In genomic region chr9:136949239-136949816, GRCh38 we compare ENCODE assay signal across 8 cellular contexts. TPM values are rescaled to one million over a fixed set of nuclear protein-coding genes. Genes with fewer than 3 reads are reported as not detected.
DNase-seq lines count a peak whose midpoint lies in the region; ATAC-seq and TF ChIP-seq lines count a peak whose summit lies in the region.

No MANE protein-coding gene starts in this region.

- peak overlapping the region; percentile 45; the same call in 1 of the 2 replicates for H3K4me3 ChIP-seq in GM08714 (ENCODE audit: low read length)
- peak overlapping the region; percentile 51 for H3K4me3 ChIP-seq in RWPE2 (ENCODE audit: severe bottlenecking)
- H3K4me3 ChIP-seq in fibroblast of mammary gland (ENCODE audit: control insufficient read depth, low read depth, low read length), result peak overlapping the region; percentile 40

- H3K27me3 ChIP-seq in RWPE2 (ENCODE audit: insufficient read depth, poor library complexity, severe bottlenecking), result no peaks in the 10 kb centered on the region

- H3K27ac ChIP-seq in RWPE2 (ENCODE audit: poor library complexity, severe bottlenecking), result peak overlapping the region; percentile 58

- H3K4me1 Mint-ChIP-seq in progenitor cell of endocrine pancreas (ENCODE audit: low read depth), result peaks cover 2% of the 10 kb centered on the region

- no peak for TF ChIP-seq CTCF in RWPE2 (IDR thresholded peaks at IDR 0.05; ENCODE audit: poor library complexity, severe bottlenecking)
- TF ChIP-seq CTCF in fibroblast of mammary gland (conservative IDR thresholded peaks at IDR 0.05; ENCODE audit: control insufficient read depth, insufficient read depth, low read depth, low read length), result no peak
- TF ChIP-seq CTCF in progenitor cell of endocrine pancreas (IDR thresholded peaks at IDR 0.05; ENCODE audit: unreplicated experiment), result no peak

- no peaks in the 10 kb centered on the region for H3K9me3 ChIP-seq in RWPE2 (ENCODE audit: severe bottlenecking)

- DNase-seq in RWPE2 (ENCODE audit: low spot score) (peak; percentile 51), fibroblast of mammary gland (ENCODE audit: low read depth) (no peak), progenitor cell of endocrine pancreas (ENCODE audit: low spot score, unreplicated experiment) (no peak), AML-193 (lab: John Stamatoyannopoulos, UW) (no peak)
- DNase-seq in stimulated activated CD4-positive, alpha-beta T cell treated with anti-CD3 and anti-CD28 coated beads, Interleukin-1b, Interleukin-23, amount 100 ng/mL, for 48 hours, result no peak

- ATAC-seq in RWPE2 (ENCODE audit: low read depth) (peak; percentile 10), GM19467 (IDR thresholded peaks at IDR 0.05; ENCODE audit: unreplicated experiment) (no peak), GM18498 (IDR thresholded peaks at IDR 0.05; ENCODE audit: unreplicated experiment) (no peak)

- peak overlapping the region; percentile 56 for H3K27ac Mint-ChIP-seq in progenitor cell of endocrine pancreas

- H3K36me3 Mint-ChIP-seq in progenitor cell of endocrine pancreas (ENCODE audit: insufficient read depth), result no peaks in the 10 kb centered on the region

- no peaks in the 10 kb centered on the region for H3K9me3 Mint-ChIP-seq in progenitor cell of endocrine pancreas (ENCODE audit: low read depth)

- H3K36me3 ChIP-seq in RWPE2 (ENCODE audit: low read depth), result no peaks in the 10 kb centered on the region

- H3K4me3 Mint-ChIP-seq in progenitor cell of endocrine pancreas (ENCODE audit: low read depth), result peak overlapping the region; percentile 78

- H3K4me1 ChIP-seq in RWPE2 (ENCODE audit: insufficient read depth, poor library complexity, severe bottlenecking), result peaks cover 9% of the 10 kb centered on the region

- no peaks in the 10 kb centered on the region for H3K27me3 Mint-ChIP-seq in progenitor cell of endocrine pancreas

RNA-seq across cellular contexts. Expression of gene LCN12, which starts 2.7 kb away (rescaled TPM):
- total RNA-seq in progenitor cell of endocrine pancreas, result 14.7 and 16.2 TPM in 2 replicates

RNA-seq across cellular contexts. Expression of gene C8G, which starts 4.3 kb away (rescaled TPM):
- 1.1 and 2.8 TPM in 2 replicates for total RNA-seq in progenitor cell of endocrine pancreas

RNA-seq across cellular contexts. Expression of gene FBXW5, which starts 4.8 kb away (rescaled TPM):
- 77.3 and 77.7 TPM in 2 replicates for total RNA-seq in progenitor cell of endocrine pancreas

RNA-seq across cellular contexts. Expression of gene PTGDS, which starts 28.0 kb away (rescaled TPM):
- total RNA-seq in progenitor cell of endocrine pancreas, result not detected in 2 replicates

RNA-seq across cellular contexts. Expression of gene LCNL1, which starts 33.5 kb away (rescaled TPM):
- total RNA-seq in progenitor cell of endocrine pancreas, result not detected in 2 replicates
